8 cellular contexts compared by ENCODE assay signal in the genomic region with DNA sequence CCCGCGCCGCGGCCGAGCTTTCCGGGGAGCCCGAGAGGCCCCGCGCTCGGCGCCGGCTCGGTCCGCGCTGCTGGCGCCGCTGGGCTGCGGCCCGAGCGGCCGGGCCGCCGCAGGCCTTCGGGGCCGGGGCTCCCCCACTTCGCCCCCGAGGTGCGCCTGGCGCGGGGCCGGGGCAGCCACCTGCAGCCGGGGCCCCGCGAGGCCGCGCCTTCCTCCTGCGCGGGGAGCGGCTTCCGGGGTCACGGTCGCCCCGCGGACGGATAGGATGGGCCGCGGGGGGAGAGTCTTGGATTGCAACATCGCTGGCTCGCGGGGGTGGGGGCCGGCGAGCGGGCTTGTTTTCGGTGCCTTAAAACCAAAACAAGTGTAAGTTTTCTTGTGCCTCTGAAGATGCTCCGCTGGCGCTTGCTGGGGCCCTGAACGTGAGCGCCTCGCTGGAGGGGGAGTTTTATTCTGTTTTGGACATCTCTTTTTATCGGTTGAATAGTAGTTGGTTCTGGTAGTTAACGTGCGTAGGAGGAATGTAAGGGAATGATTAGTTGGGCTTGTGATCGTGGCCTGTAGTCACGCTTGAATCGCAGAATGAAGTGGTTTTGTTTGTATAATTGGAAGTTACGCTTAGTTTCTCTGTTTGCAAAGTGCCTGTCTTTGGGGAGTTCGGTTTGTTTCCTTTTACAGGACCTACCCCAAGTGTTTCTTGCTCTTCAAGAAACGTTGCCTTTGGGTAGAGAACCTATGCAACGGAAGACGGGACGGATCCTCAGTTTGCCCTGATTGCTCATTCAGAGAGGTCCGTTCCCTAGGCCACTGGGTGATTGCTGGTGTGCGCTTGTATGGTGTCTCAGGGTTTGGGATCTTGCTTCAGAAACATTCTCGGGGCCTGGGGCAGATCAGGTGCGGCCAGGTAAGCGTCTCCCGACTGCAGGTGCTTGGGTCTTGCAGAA. TPM values are rescaled to one million over a fixed set of nuclear protein-coding genes. Genes with fewer than 3 reads are reported as not detected.
DNase-seq lines count a peak whose midpoint lies in the region; ATAC-seq and TF ChIP-seq lines count a peak whose summit lies in the region.

No MANE protein-coding gene starts in this region.

- POLR2A ChIA-PET in MCF 10A (lab: Yijun Ruan, JAX): interaction anchor here (1.0 to 1.8 kb wide), 7 partner anchors 11 to 110 kb away, joined by 3 to 22 read pairs (median 6); partner anchors contain the start of gene UQCC4

- intact Hi-C loops in MCF 10A (cut with micrococcal nuclease): loop anchor here (10.0 kb wide), 1 partner anchor 115 kb away; the partner anchor contains the start of gene UQCC4
- intact Hi-C loops in left colon (cut with DNase I, micrococcal nuclease): no loop called here

- ATAC-seq in HG03159 (IDR thresholded peaks at IDR 0.05; ENCODE audit: unreplicated experiment) (peak; percentile 24), left colon (peak; percentile 37), GM21367 (IDR thresholded peaks at IDR 0.05; ENCODE audit: unreplicated experiment) (no peak)

- H3K27me3 Mint-ChIP-seq in MCF 10A (ENCODE audit: insufficient read depth, unreplicated experiment): no peaks in the 10 kb centered on the region

- DNase-seq in GM19238 (ENCODE audit: insufficient read length, low spot score): peak; percentile 53
- peak; percentile 57 for DNase-seq in T-helper 9 cell
- DNase-seq in MCF 10A (ENCODE audit: unreplicated experiment): peak; percentile 44
- peak; percentile 55 to 73 for DNase-seq in left colon
- peak in 2 of 3 experiments; percentile 23 to 56 for DNase-seq in stimulated activated CD4-positive, alpha-beta T cell treated with anti-CD3 and anti-CD28 coated beads, TNF-alpha, amount 100 ng/mL, for 24 hours (ENCODE audit: low read depth in 3 of 3)
- no peak for DNase-seq in NCI-H774 (lab: John Stamatoyannopoulos, UW)

- H3K36me3 Mint-ChIP-seq in MCF 10A (ENCODE audit: insufficient read depth, unreplicated experiment): peaks cover 12% of the 10 kb centered on the region

- H3K4me1 Mint-ChIP-seq in MCF 10A (ENCODE audit: insufficient read depth, unreplicated experiment): peaks cover 13% of the 10 kb centered on the region

- BruUV-seq in MCF 10A (replicated peaks; lab: Mats Ljungman, UMichigan): TSS peak; percentile 79

- peak overlapping the region; percentile 95 for H3K27ac Mint-ChIP-seq in MCF 10A (ENCODE audit: low read depth, unreplicated experiment)

- CTCF ChIA-PET in MCF 10A (lab: Yijun Ruan, JAX): interaction anchor here (0.7 kb wide), 1 partner anchor 483 kb away, joined by 3 read pairs; the partner anchor contains the start of gene IGFALS

- H3K9me3 Mint-ChIP-seq in MCF 10A (ENCODE audit: unreplicated experiment): no peaks in the 10 kb centered on the region

- H3K4me3 Mint-ChIP-seq in MCF 10A (ENCODE audit: unreplicated experiment): peak overlapping the region; percentile 96

- TF ChIP-seq CTCF in MCF 10A (IDR thresholded peaks at IDR 0.05; ENCODE audit: unreplicated experiment): no peak

RNA-seq across cellular contexts. Expression of gene UBE2I, which starts 0.7 kb away (rescaled TPM):
- total RNA-seq in MCF 10A (2022) (163 and 172 TPM in 2 replicates), left colon (10 to 100 TPM; 76.6 to 87.1 TPM)

RNA-seq across cellular contexts. Expression of gene BAIAP3, which starts 23.3 kb away (rescaled TPM):
- total RNA-seq in MCF 10A (2022): 0.49 and 0.75 TPM in 2 replicates
- total RNA-seq in left colon: 10 to 100 TPM in 1 of 2 donors, 1 to 10 TPM in 1; 7.5 to 12.3 TPM

RNA-seq across cellular contexts. Expression of gene TSR3, which starts 41.5 kb away (rescaled TPM):
- total RNA-seq in MCF 10A (2022) (49.6 and 58.2 TPM in 2 replicates), left colon (10 to 100 TPM; 50.7 to 54.4 TPM)

RNA-seq across cellular contexts. Expression of gene GNPTG, which starts 41.6 kb away (rescaled TPM):
- total RNA-seq in MCF 10A (2022): 37.6 and 41.6 TPM in 2 replicates
- total RNA-seq in left colon: 10 to 100 TPM; 57.6 to 61.8 TPM

RNA-seq across cellular contexts. Expression of gene TPSD1, which starts 54.3 kb away (rescaled TPM):
- not detected in 2 replicates for total RNA-seq in MCF 10A (2022)
- 1 to 10 TPM in 1 of 2 donors, under 1 TPM in 1; 0.18 to 2.8 TPM for total RNA-seq in left colon
